ENCODE assay signal across 18 cellular contexts in the genomic region with DNA sequence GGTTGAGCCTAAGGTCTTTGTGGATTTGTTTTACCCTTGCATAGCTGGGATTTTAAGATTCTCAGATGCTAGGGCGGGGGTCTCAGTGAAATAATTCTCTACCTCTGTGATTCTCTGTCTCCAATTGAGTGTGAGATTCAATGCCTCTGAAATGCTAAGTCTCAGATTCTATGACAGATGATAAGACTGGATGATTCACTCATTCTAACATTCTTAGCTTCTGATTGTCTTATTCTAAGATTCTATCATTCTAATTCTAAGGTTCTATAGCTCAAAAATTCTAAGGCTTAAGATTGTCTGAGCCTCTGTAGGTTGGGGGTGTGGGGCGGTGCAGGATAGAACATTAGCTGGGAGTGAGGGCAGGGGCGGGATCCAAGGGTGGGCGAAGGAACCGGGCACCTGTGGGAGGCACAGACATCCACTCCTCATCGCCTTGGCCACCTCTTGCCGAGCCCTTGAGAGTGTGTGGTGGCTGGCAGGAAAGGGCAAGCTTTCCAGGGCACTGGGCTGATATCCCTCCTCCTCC. TPM values are rescaled to one million over a fixed set of nuclear protein-coding genes. Genes with fewer than 3 reads are reported as not detected.
"Had no signal": no experiment of that assay in that cellular context is flagged by ENCODE, and none has a peak within 500 bp of the region (broad histone marks: within the 10 kb centered on the region; RNA-seq: fewer than 3 reads in every experiment).

No MANE protein-coding gene starts in this region.

- H3K36me3 ChIP-seq: breast epithelium, neutrophil, transverse colon, vagina had no signal

- H3K9me3 ChIP-seq: breast epithelium, gastroesophageal sphincter, neutrophil, transverse colon, vagina had no signal

- H3K27ac ChIP-seq: breast epithelium, gastroesophageal sphincter, hepatocyte, neutrophil, transverse colon, vagina had no signal

- DNase-seq: activated B cell treated with CpG ODN at 0.5 μM for 24 hours; activated CD4-positive, alpha-beta T cell treated with anti-CD3 and anti-CD28 coated beads, Interleukin-2, amount 10 ng/mL, durations not matched to agents 24 days and 14 days; activated CD8-positive, alpha-beta memory T cell treated with anti-CD3 and anti-CD28 coated beads, Interleukin-2, amount 50 U/mL, for 48 hours; activated gamma-delta T cell; activated T-cell treated with anti-CD3 and anti-CD28 coated beads, Interleukin-2, amount 50 U/mL, for 72 hours; amniotic stem cell; mesendoderm; natural killer cell; retina; stimulated activated CD4-positive, alpha-beta T cell treated with anti-CD3 and anti-CD28 coated beads, Interleukin-12 subunit alpha, Interleukin-12 subunit beta, amount 100 ng/mL, for 4 hours; transverse colon had no signal

- H3K4me3 ChIP-seq: breast epithelium, gastroesophageal sphincter, hepatocyte, transverse colon, vagina had no signal

- H3K27me3 ChIP-seq: breast epithelium, gastroesophageal sphincter, hepatocyte, transverse colon, vagina had no signal

- H3K4me1 ChIP-seq: breast epithelium, gastroesophageal sphincter had no signal

- ATAC-seq: activated naive CD4-positive, alpha-beta T cell treated with anti-CD3 and anti-CD28 coated beads, Interleukin-2, amount 50 U/mL, for 72 hours; activated T-cell treated with anti-CD3 and anti-CD28 coated beads, Interleukin-2, amount 50 U/mL, for 72 hours; gastroesophageal sphincter; natural killer cell; stimulated activated effector memory CD8-positive, alpha-beta T cell treated with anti-CD3 and anti-CD28 coated beads, Interleukin-12 subunit alpha, Interleukin-12 subunit beta, amount 100 ng/mL, for 72 hours had no signal

RNA-seq across cellular contexts. Expression of a gene that starts 30.8 kb away (rescaled TPM):
- total RNA-seq: activated CD4-positive, alpha-beta T cell treated with anti-CD3 and anti-CD28 coated beads, Interleukin-2, amount 10 ng/mL, durations not matched to agents 24 days and 14 days had no signal
